ENCODE assay signal across 8 cellular contexts in the genomic region with DNA sequence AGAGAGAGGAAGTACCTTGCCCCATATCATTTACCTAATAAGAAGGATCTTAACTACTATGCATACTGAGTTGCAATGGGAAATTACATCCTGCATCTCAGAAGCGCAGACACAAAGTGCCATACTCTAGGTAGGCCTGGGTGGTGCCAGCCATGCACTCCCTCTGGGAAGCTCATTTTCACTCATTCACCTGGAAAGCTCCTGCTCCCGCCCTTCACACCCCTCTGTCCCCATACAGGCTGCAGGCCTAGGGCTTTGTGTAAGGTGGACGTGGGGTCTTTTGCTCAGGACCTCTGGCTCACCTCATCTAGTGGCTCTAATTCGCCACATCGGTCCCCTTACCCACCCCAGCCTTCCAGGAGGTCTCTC. TPM values are rescaled to one million over a fixed set of nuclear protein-coding genes. Genes with fewer than 3 reads are reported as not detected.
A peak's percentile ranks its signal among the peaks of the same experiment; 100 is the strongest.
DNase-seq lines count a peak whose midpoint lies in the region; ATAC-seq and TF ChIP-seq lines count a peak whose summit lies in the region.

No MANE protein-coding gene starts in this region.

- H3K27ac ChIP-seq in liver (ENCODE audit: low read depth in 1 of 2, low read length in 2 of 2) (peak overlapping the region; percentile 97 to 98), tibial artery (peak overlapping the region; percentile 92 to 97)

- H3K9ac ChIP-seq in liver (ENCODE audit: low read depth in 1 of 2, low read length in 2 of 2) = peak overlapping the region; percentile 34 to 76

- no peaks in the 10 kb centered on the region for H3K9me3 Mint-ChIP-seq in activated T-cell treated with anti-CD3 and anti-CD28 coated beads, Interleukin-2, amount 50 U/mL, for 4 hours

- H3K4me3 ChIP-seq in astrocyte of the cerebellum (ENCODE audit: low read depth, low read length) (peak overlapping the region; percentile 70), liver (ENCODE audit: low read depth in 1 of 3, low read length in 3 of 3) (peak overlapping the region; percentile 70 to 95 (median 84)), tibial artery (peak overlapping the region; percentile 85 to 91)

- no peaks in the 10 kb centered on the region for H3K27me3 Mint-ChIP-seq in activated T-cell treated with anti-CD3 and anti-CD28 coated beads, Interleukin-2, amount 50 U/mL, for 4 hours (ENCODE audit: low read depth)

- peaks cover 21% of the 10 kb centered on the region for H3K36me3 Mint-ChIP-seq in activated T-cell treated with anti-CD3 and anti-CD28 coated beads, Interleukin-2, amount 50 U/mL, for 4 hours (ENCODE audit: insufficient read depth)

- DNase-seq in activated T-cell treated with anti-CD3 and anti-CD28 coated beads, Interleukin-2, amount 50 U/mL, for 4 hours = no peak
- no peak for DNase-seq in activated T-cell treated with anti-CD3 and anti-CD28 coated beads, Interleukin-2, amount 50 U/mL, for 48 hours
- no peak for DNase-seq in astrocyte of the cerebellum (ENCODE audit: low read depth)
- DNase-seq in tibial artery = no peak
- DNase-seq in inferior parietal cortex (ENCODE audit: extremely low spot score) = no peak

- in situ Hi-C loops in astrocyte of the cerebellum (cut with HindIII; ENCODE audit: low sequenced_read_pairs) = no loop called here

- 17% methylated on average over 5 of the region's 5 CpGs for WGBS in liver

- intact Hi-C loops in tibial artery (cut with DNase I; ENCODE audit: low total_unique reads) = no loop called here

- H3K4me1 Mint-ChIP-seq in activated T-cell treated with anti-CD3 and anti-CD28 coated beads, Interleukin-2, amount 50 U/mL, for 4 hours (ENCODE audit: low read depth) = peaks cover 36% of the 10 kb centered on the region

- no peaks in the 10 kb centered on the region for H3K9me3 ChIP-seq in liver (ENCODE audit: control insufficient read depth in 4 of 4, low read length in 3 of 4)
- no peaks in the 10 kb centered on the region for H3K9me3 ChIP-seq in tibial artery

- H3K27me3 ChIP-seq in liver (ENCODE audit: control insufficient read depth in 4 of 4, insufficient read depth in 4 of 4, low read length in 3 of 4) (no peaks in the 10 kb centered on the region), tibial artery (no peaks in the 10 kb centered on the region)

- peak overlapping the region; percentile 100 for H3K4me3 Mint-ChIP-seq in activated T-cell treated with anti-CD3 and anti-CD28 coated beads, Interleukin-2, amount 50 U/mL, for 4 hours

- no peak for ATAC-seq in activated T-cell treated with anti-CD3 and anti-CD28 coated beads, Interleukin-2, amount 50 U/mL, for 4 hours
- ATAC-seq in HG03175 (IDR thresholded peaks at IDR 0.05; ENCODE audit: unreplicated experiment) = no peak
- no peak for ATAC-seq in GM21619 (IDR thresholded peaks at IDR 0.05; ENCODE audit: unreplicated experiment)

- no peak for TF ChIP-seq RAD21 in liver (IDR thresholded peaks at IDR 0.05)

- H3K36me3 ChIP-seq in liver (ENCODE audit: control insufficient read depth in 4 of 4, insufficient read depth in 3 of 4, low read depth in 1 of 4, low read length in 3 of 4) (peaks cover 0 to 31% (median 18%) of the 10 kb centered on the region in 4 donors), tibial artery (peaks cover 24 to 39% (median 27%) of the 10 kb centered on the region in 3 donors)

- TF ChIP-seq CTCF in astrocyte of the cerebellum (IDR thresholded peaks at IDR 0.05; ENCODE audit: low read depth, low read length, missing control alignments) = no peak
- TF ChIP-seq CTCF in liver (IDR thresholded peaks at IDR 0.05; ENCODE audit: low read depth, low read length, missing input control) = no peak
- no peak for TF ChIP-seq CTCF in tibial artery (IDR thresholded peaks at IDR 0.05)

- H3K4me1 ChIP-seq in liver (ENCODE audit: control insufficient read depth in 4 of 4, insufficient read depth in 4 of 4, low read length in 3 of 4) (peaks cover 2 to 10% (median 5%) of the 10 kb centered on the region in 4 donors), tibial artery (peaks cover 0 to 20% (median 14%) of the 10 kb centered on the region in 4 donors)

TF ChIP-seq in liver, 16 proteins besides CTCF, POLR2A, EP300 and RAD21:
- TF ChIP-seq TAF1 (conservative IDR thresholded peaks at IDR 0.05) (no peak), JUND (IDR thresholded peaks at IDR 0.05) (no peak), MAX (IDR thresholded peaks at IDR 0.05) (no peak), FOXA1 (IDR thresholded peaks at IDR 0.05) (no peak), SP1 (IDR thresholded peaks at IDR 0.05) (no peak), YY1 (IDR thresholded peaks at IDR 0.05) (no peak), HNF4A (conservative IDR thresholded peaks at IDR 0.05) (no peak), FOXA2 (IDR thresholded peaks at IDR 0.05) (no peak), RXRA (IDR thresholded peaks at IDR 0.05) (no peak), EGR1 (IDR thresholded peaks at IDR 0.05; ENCODE audit: low read depth in 2 of 2) (no peak)
- TF ChIP-seq, protein P1, sequence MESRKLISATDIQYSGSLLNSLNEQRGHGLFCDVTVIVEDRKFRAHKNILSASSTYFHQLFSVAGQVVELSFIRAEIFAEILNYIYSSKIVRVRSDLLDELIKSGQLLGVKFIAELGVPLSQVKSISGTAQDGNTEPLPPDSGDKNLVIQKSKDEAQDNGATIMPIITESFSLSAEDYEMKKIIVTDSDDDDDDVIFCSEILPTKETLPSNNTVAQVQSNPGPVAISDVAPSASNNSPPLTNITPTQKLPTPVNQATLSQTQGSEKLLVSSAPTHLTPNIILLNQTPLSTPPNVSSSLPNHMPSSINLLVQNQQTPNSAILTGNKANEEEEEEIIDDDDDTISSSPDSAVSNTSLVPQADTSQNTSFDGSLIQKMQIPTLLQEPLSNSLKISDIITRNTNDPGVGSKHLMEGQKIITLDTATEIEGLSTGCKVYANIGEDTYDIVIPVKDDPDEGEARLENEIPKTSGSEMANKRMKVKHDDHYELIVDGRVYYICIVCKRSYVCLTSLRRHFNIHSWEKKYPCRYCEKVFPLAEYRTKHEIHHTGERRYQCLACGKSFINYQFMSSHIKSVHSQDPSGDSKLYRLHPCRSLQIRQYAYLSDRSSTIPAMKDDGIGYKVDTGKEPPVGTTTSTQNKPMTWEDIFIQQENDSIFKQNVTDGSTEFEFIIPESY (IDR thresholded peaks at IDR 0.05) = no peak
- TF ChIP-seq, protein P2, sequence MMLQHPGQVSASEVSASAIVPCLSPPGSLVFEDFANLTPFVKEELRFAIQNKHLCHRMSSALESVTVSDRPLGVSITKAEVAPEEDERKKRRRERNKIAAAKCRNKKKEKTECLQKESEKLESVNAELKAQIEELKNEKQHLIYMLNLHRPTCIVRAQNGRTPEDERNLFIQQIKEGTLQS (IDR thresholded peaks at IDR 0.05) = no peak
- TF ChIP-seq, protein P3, sequence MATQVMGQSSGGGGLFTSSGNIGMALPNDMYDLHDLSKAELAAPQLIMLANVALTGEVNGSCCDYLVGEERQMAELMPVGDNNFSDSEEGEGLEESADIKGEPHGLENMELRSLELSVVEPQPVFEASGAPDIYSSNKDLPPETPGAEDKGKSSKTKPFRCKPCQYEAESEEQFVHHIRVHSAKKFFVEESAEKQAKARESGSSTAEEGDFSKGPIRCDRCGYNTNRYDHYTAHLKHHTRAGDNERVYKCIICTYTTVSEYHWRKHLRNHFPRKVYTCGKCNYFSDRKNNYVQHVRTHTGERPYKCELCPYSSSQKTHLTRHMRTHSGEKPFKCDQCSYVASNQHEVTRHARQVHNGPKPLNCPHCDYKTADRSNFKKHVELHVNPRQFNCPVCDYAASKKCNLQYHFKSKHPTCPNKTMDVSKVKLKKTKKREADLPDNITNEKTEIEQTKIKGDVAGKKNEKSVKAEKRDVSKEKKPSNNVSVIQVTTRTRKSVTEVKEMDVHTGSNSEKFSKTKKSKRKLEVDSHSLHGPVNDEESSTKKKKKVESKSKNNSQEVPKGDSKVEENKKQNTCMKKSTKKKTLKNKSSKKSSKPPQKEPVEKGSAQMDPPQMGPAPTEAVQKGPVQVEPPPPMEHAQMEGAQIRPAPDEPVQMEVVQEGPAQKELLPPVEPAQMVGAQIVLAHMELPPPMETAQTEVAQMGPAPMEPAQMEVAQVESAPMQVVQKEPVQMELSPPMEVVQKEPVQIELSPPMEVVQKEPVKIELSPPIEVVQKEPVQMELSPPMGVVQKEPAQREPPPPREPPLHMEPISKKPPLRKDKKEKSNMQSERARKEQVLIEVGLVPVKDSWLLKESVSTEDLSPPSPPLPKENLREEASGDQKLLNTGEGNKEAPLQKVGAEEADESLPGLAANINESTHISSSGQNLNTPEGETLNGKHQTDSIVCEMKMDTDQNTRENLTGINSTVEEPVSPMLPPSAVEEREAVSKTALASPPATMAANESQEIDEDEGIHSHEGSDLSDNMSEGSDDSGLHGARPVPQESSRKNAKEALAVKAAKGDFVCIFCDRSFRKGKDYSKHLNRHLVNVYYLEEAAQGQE (IDR thresholded peaks at IDR 0.05) = no peak
TF ChIP-seq in liver: peak in this region for 0.

RNA-seq across cellular contexts. Expression of gene MRPS15, which starts 0.8 kb away (rescaled TPM):
- total RNA-seq in activated T-cell treated with anti-CD3 and anti-CD28 coated beads, Interleukin-2, amount 50 U/mL, for 4 hours = 100 to 1,000 TPM; 117 to 133 (median 127) TPM
- 10 to 100 TPM; 41.8 to 44.3 TPM for total RNA-seq in liver
- 10 to 100 TPM; 75.4 to 95.0 TPM for polyA plus RNA-seq in liver

RNA-seq across cellular contexts. Expression of gene OSCP1, which starts 13.1 kb away (rescaled TPM):
- total RNA-seq in activated T-cell treated with anti-CD3 and anti-CD28 coated beads, Interleukin-2, amount 50 U/mL, for 4 hours = 1 to 10 TPM in 2 of 3 donors, under 1 TPM in 1; 0.61 to 1.8 (median 1.5) TPM
- total RNA-seq in liver = 1 to 10 TPM; 1.5 to 1.7 TPM
- polyA plus RNA-seq in liver = 1 to 10 TPM; 1.1 to 1.5 TPM

RNA-seq across cellular contexts. Expression of gene CSF3R, which starts 19.3 kb away (rescaled TPM):
- total RNA-seq in activated T-cell treated with anti-CD3 and anti-CD28 coated beads, Interleukin-2, amount 50 U/mL, for 4 hours = not detected
- 10 to 100 TPM; 23.7 to 81.3 TPM for total RNA-seq in liver
- 1 to 10 TPM; 6.7 to 8.2 TPM for polyA plus RNA-seq in liver

Comparison
In these comparisons a context has a peak if more than half of its experiments do, and no peak if none do; other contexts are left out.
1. RNA of gene CSF3R, which starts 19.3 kb away (total RNA-seq): 23.7 to 81.3 TPM in liver; not detected in activated T-cell treated with anti-CD3 and anti-CD28 coated beads, Interleukin-2, amount 50 U/mL, for 4 hours; every median in the first group is over 10 times any median in the second.
2. Peak in every context shown above with its lines, with median percentiles within 50 percentile points of each other: H3K4me3 ChIP-seq.